Comparison of ENCODE assay signal across 23 cellular contexts in genomic region chr6:127466416-127466815, GRCh38. TPM values are rescaled to one million over a fixed set of nuclear protein-coding genes. Genes with fewer than 3 reads are reported as not detected.
DNase-seq lines count a peak whose midpoint lies in the region; ATAC-seq and TF ChIP-seq lines count a peak whose summit lies in the region.
"Had no signal": no experiment of that assay in that cellular context is flagged by ENCODE, and none has a peak within 500 bp of the region (broad histone marks: within the 10 kb centered on the region; RNA-seq: fewer than 3 reads in every experiment).

No MANE protein-coding gene starts in this region.

- H3K27ac Mint-ChIP-seq in WTC11 (peak overlapping the region; percentile 64; the same call in 1 of the 2 replicates), nephron progenitor cell (peak overlapping the region; percentile 9)
- no peak overlapping the region for H3K27ac Mint-ChIP-seq in CD8-positive, alpha-beta T cell
- H3K27ac Mint-ChIP-seq: CD14-positive monocyte; CD4-positive, alpha-beta T cell; HFFc6 had no signal

- no peaks in the 10 kb centered on the region for H3K36me3 ChIP-seq in A673 (ENCODE audit: insufficient read depth, low read length, poor library complexity, severe bottlenecking)
- H3K36me3 ChIP-seq in CD8-positive, alpha-beta T cell (ENCODE audit: insufficient read depth, low read length), result no peaks in the 10 kb centered on the region
- H3K36me3 ChIP-seq: BLaER1 treated with 17β-estradiol and CSF1 and Interleukin-3, amounts not matched to agents 10 nM and 100 nM; HAP-1 had no signal

- H3K36me3 Mint-ChIP-seq in WTC11 (peaks cover 4% of the 10 kb centered on the region; the same call in 1 of the 2 replicates), nephron progenitor cell (ENCODE audit: low read depth) (no peaks in the 10 kb centered on the region)
- H3K36me3 Mint-ChIP-seq in CD8-positive, alpha-beta T cell, result no peaks in the 10 kb centered on the region
- H3K36me3 Mint-ChIP-seq: CD14-positive monocyte had no signal

- H3K27me3 ChIP-seq in A673 (replicated peaks; ENCODE audit: insufficient read depth, low read depth, low read length, poor library complexity), result no peaks in the 10 kb centered on the region
- H3K27me3 ChIP-seq in CD8-positive, alpha-beta T cell (ENCODE audit: insufficient read depth, low read length), result no peaks in the 10 kb centered on the region
- H3K27me3 ChIP-seq: BE2C; BLaER1 treated with 17β-estradiol and CSF1 and Interleukin-3, amounts not matched to agents 10 nM and 100 nM had no signal

- no TSS peak for BruUV-seq in A673 (replicated peaks; lab: Mats Ljungman, UMichigan)

- no peaks in the 10 kb centered on the region for H3K9me3 ChIP-seq in A673 (ENCODE audit: low read depth, low read length, poor library complexity, severe bottlenecking)
- H3K9me3 ChIP-seq in CD8-positive, alpha-beta T cell (ENCODE audit: low read length), result no peaks in the 10 kb centered on the region
- H3K9me3 ChIP-seq: BE2C; BLaER1 treated with 17β-estradiol and CSF1 and Interleukin-3, amounts not matched to agents 10 nM and 100 nM; HAP-1 had no signal

- TF ChIP-seq CTCF in A673 (conservative IDR thresholded peaks at IDR 0.05; ENCODE audit: low read depth, low read length), result no peak
- TF ChIP-seq CTCF in WTC11 (IDR thresholded peaks at IDR 0.05), result no peak
- no peak for TF ChIP-seq CTCF in nephron progenitor cell (IDR thresholded peaks at IDR 0.05)
- no peak for TF ChIP-seq CTCF in GM20000 (IDR thresholded peaks at IDR 0.05; ENCODE audit: extremely low read depth, missing control alignments)
- no peak for TF ChIP-seq CTCF in CD8-positive, alpha-beta T cell (IDR thresholded peaks at IDR 0.05)

- CTCF ChIA-PET in A673 (lab: Charles Lee), result interaction anchor here (0.7 kb wide), 1 partner anchor 73 kb away, joined by 7 read pairs; no protein-coding TSS in a partner anchor
- CTCF ChIA-PET in WTC11 (lab: Charles Lee), result interaction anchor here (0.7 to 3.3 kb wide), 10 partner anchors 17 to 200 kb away, joined by 3 to 44 read pairs (median 4); partner anchors contain the start of genes MTCL3 and RNF146
- CTCF ChIA-PET in CD8-positive, alpha-beta T cell (lab: Charles Lee), result interaction anchor here (0.9 to 5.5 kb wide), 6 partner anchors 15 to 163 kb away, joined by 3 to 44 read pairs (median 3); no protein-coding TSS in a partner anchor

- intact Hi-C loops in A673 (cut with micrococcal nuclease; ENCODE audit: unreplicated experiment), result no loop called here
- intact Hi-C loops in CD8-positive, alpha-beta T cell (cut with DNase I, micrococcal nuclease), result loop anchor here (5.0 to 10.0 kb wide), 4 partner anchors 1266 to 1908 kb away; no protein-coding TSS in a partner anchor

- no peaks in the 10 kb centered on the region for H3K9me3 Mint-ChIP-seq in WTC11
- H3K9me3 Mint-ChIP-seq in nephron progenitor cell, result no peaks in the 10 kb centered on the region
- no peaks in the 10 kb centered on the region for H3K9me3 Mint-ChIP-seq in CD8-positive, alpha-beta T cell
- H3K9me3 Mint-ChIP-seq: CD14-positive monocyte; CD4-positive, alpha-beta T cell; HFFc6 had no signal

- no peaks in the 10 kb centered on the region for H3K27me3 Mint-ChIP-seq in WTC11 (ENCODE audit: low read depth)
- no peaks in the 10 kb centered on the region for H3K27me3 Mint-ChIP-seq in nephron progenitor cell (ENCODE audit: low read depth, poor library complexity)
- H3K27me3 Mint-ChIP-seq in CD8-positive, alpha-beta T cell (ENCODE audit: low read depth), result no peaks in the 10 kb centered on the region
- H3K27me3 Mint-ChIP-seq: CD4-positive, alpha-beta T cell had no signal

- DNase-seq in A673 (ENCODE audit: low spot score) (no peak), WTC11 (ENCODE audit: low spot score) (no peak), cerebellum (ENCODE audit: low spot score) (peak; percentile 10), nephron progenitor cell (no peak), GM20000 (ENCODE audit: low spot score) (no peak), DMS53 treated with DMSO at 0.1 percent for 48 hours (lab: John Stamatoyannopoulos, UW; ENCODE audit: unreplicated experiment) (no peak)
- DNase-seq in CD8-positive, alpha-beta T cell, result no peak
- DNase-seq: ACHN; AML-193; BE2C; Calu3; CD4-positive, alpha-beta T cell; COR-L47; DMS153; DMS79; EL; GF-D8; GOT3; HFFc6 had no signal

- peak overlapping the region; percentile 18 for H3K27ac ChIP-seq in A673 (ENCODE audit: low read depth, low read length, poor library complexity, severe bottlenecking)
- H3K27ac ChIP-seq in CD8-positive, alpha-beta T cell (ENCODE audit: low read depth, low read length), result no peak overlapping the region
- H3K27ac ChIP-seq: 22Rv1; BLaER1 treated with 17β-estradiol and CSF1 and Interleukin-3, amounts not matched to agents 10 nM and 100 nM had no signal

- no peaks in the 10 kb centered on the region for H3K4me1 ChIP-seq in A673 (ENCODE audit: insufficient read depth, low read length, poor library complexity, severe bottlenecking)
- H3K4me1 ChIP-seq in CD8-positive, alpha-beta T cell (ENCODE audit: insufficient read depth, low read length), result no peaks in the 10 kb centered on the region
- H3K4me1 ChIP-seq: BE2C, HAP-1 had no signal

- POLR2A ChIA-PET in A673 (lab: Charles Lee; ENCODE audit: low non-redundant PET), result no interaction called here
- POLR2A ChIA-PET in WTC11 (lab: Charles Lee), result interaction anchor here (1.9 kb wide), 1 partner anchor 50 kb away, joined by 9 read pairs; no protein-coding TSS in a partner anchor
- POLR2A ChIA-PET in CD8-positive, alpha-beta T cell (lab: Charles Lee), result interaction anchor here (0.6 kb wide), 2 partner anchors 18 to 71 kb away, joined by 3 read pairs; no protein-coding TSS in a partner anchor

- H3K4me3 Mint-ChIP-seq in WTC11 (no peak overlapping the region), nephron progenitor cell (no peak overlapping the region)
- no peak overlapping the region for H3K4me3 Mint-ChIP-seq in CD8-positive, alpha-beta T cell
- H3K4me3 Mint-ChIP-seq: CD14-positive monocyte; CD4-positive, alpha-beta T cell; HFFc6 had no signal

- ATAC-seq in WTC11, result no peak
- no peak for ATAC-seq in CD8-positive, alpha-beta T cell

- H3K4me3 ChIP-seq in A673 (ENCODE audit: low read depth, low read length, poor library complexity, severe bottlenecking), result no peak overlapping the region
- no peak overlapping the region for H3K4me3 ChIP-seq in CD8-positive, alpha-beta T cell (ENCODE audit: low read depth, low read length)
- H3K4me3 ChIP-seq: BLaER1 treated with 17β-estradiol and CSF1 and Interleukin-3, amounts not matched to agents 10 nM and 100 nM; HAP-1 had no signal

- peaks cover 24% of the 10 kb centered on the region for H3K4me1 Mint-ChIP-seq in WTC11
- H3K4me1 Mint-ChIP-seq in nephron progenitor cell, result no peaks in the 10 kb centered on the region
- no peaks in the 10 kb centered on the region for H3K4me1 Mint-ChIP-seq in CD8-positive, alpha-beta T cell (ENCODE audit: low read depth)

TF ChIP-seq in WTC11, 78 proteins besides CTCF, POLR2A, EP300 and RAD21:
- TF ChIP-seq ZBTB43 (CRISPR knock-in tag; IDR thresholded peaks at IDR 0.05) (no peak), TEAD4 (CRISPR knock-in tag; IDR thresholded peaks at IDR 0.05) (no peak), ZNF138 (CRISPR knock-in tag; conservative IDR thresholded peaks at IDR 0.05) (no peak), E2F1 (CRISPR knock-in tag; IDR thresholded peaks at IDR 0.05) (no peak), ZBTB21 (CRISPR knock-in tag; IDR thresholded peaks at IDR 0.05; ENCODE audit: borderline replicate concordance) (no peak), ZNF512 (CRISPR knock-in tag; IDR thresholded peaks at IDR 0.05; ENCODE audit: borderline replicate concordance) (no peak)

RNA-seq across cellular contexts. Expression of gene KIAA0408, which starts 7.2 kb away (rescaled TPM):
- total RNA-seq in A673 (2021) (27.7 and 34.7 TPM in 2 replicates), WTC11 (2021) (7.5 to 12.2 TPM (median 9.1 TPM) in 3 replicates), cerebellum (74.0 TPM)
- under 1 TPM; 0.25 to 0.46 TPM for total RNA-seq in CD8-positive, alpha-beta T cell
